ENCODE assay signal across 8 cellular contexts in the genomic region with DNA sequence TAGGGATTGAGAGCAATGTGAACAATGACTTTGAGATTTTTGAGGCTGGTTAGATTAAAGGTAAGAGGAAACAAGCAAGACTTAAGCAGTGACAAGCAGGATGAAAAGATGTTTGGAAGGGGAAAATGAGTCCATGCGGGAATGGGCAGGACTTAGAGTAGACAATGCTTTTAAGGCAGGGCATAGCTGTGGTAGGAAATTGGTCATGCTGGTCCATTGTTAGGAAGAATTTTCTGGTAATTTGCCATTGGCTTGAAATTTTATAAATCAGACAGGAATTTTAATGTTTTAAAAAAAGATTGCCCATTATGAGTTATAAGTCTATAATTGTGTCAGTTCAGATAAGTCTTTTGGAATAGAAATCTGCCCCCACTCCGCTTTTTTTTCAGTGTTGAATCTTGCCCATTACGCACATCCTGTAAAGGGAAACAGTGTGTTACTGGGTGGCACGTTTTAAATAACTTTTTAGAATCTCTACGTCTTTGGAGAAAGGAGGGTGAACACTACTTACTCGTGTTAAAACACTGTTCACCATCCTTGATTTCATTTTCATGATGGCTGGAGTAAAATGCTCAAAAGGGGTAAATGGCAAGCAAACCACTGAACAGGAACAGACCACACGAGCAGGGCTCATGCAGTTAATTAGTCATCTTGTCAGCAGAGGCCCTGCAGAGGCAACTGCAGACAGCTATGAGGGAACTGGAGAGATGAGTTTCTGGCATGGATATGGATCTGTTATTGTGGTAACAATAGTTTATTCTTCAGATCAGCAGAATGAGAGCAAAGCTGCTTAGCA. TPM values are rescaled to one million over a fixed set of nuclear protein-coding genes. Genes with fewer than 3 reads are reported as not detected.
DNase-seq lines count a peak whose midpoint lies in the region; ATAC-seq lines count a peak whose summit lies in the region.

No MANE protein-coding gene starts in this region.

- peak overlapping the region; percentile 62 to 74 for H3K27ac ChIP-seq in mucosa of rectum (ENCODE audit: low read depth in 2 of 2, low read length in 2 of 2)

- no peaks in the 10 kb centered on the region for H3K9me3 ChIP-seq in mucosa of rectum (ENCODE audit: control insufficient read depth in 2 of 2, low read length in 2 of 2)

- H3K27me3 ChIP-seq in mucosa of rectum (ENCODE audit: control insufficient read depth in 2 of 2, insufficient read depth in 2 of 2, low read length in 2 of 2) = no peaks in the 10 kb centered on the region

- peaks cover 0 to 15% of the 10 kb centered on the region in 2 donors for H3K4me1 ChIP-seq in mucosa of rectum (ENCODE audit: control insufficient read depth in 2 of 2, insufficient read depth in 2 of 2, low read length in 2 of 2)

- H3K9ac ChIP-seq in mucosa of rectum (ENCODE audit: low read depth in 1 of 2, low read length in 2 of 2) = no peak overlapping the region

- H3K36me3 ChIP-seq in mucosa of rectum (ENCODE audit: control insufficient read depth in 2 of 2, insufficient read depth in 2 of 2, low read length in 2 of 2) = no peaks in the 10 kb centered on the region

- DNase-seq in stimulated activated CD4-positive, alpha-beta T cell treated with anti-CD3 and anti-CD28 coated beads, Interleukin-15, amount 100 ng/mL, for 24 hours = peak; percentile 22
- no peak for DNase-seq in stimulated activated CD4-positive, alpha-beta T cell treated with anti-CD3 and anti-CD28 coated beads, Interleukin-2, amount 100 ng/mL, for 24 hours
- peak; percentile 84 for DNase-seq in NOMO-1 treated with DMSO at 0.1 percent for 48 hours (lab: John Stamatoyannopoulos, UW; ENCODE audit: unreplicated experiment)
- peak; percentile 97 for DNase-seq in dermis blood vessel endothelial cell
- DNase-seq in NCI-H345 treated with DMSO at 0.1 percent for 48 hours (lab: John Stamatoyannopoulos, UW; ENCODE audit: unreplicated experiment) = no peak
- no peak for DNase-seq in DMS53 treated with DMSO at 0.1 percent for 48 hours (lab: John Stamatoyannopoulos, UW; ENCODE audit: unreplicated experiment)

- no peak overlapping the region for H3K4me3 ChIP-seq in mucosa of rectum (ENCODE audit: low read length in 2 of 2)

- ATAC-seq in HG02870 (IDR thresholded peaks at IDR 0.05; ENCODE audit: unreplicated experiment) = peak; percentile 83

RNA-seq across cellular contexts. Expression of a gene that starts 25.0 kb away (rescaled TPM):
- 152 and 157 TPM in 2 replicates for total RNA-seq in dermis blood vessel endothelial cell

Comparison
In these comparisons a context has a peak if more than half of its experiments do, and no peak if none do; other contexts are left out.
1. DNase-seq: peak in stimulated activated CD4-positive, alpha-beta T cell treated with anti-CD3 and anti-CD28 coated beads, Interleukin-15, amount 100 ng/mL, for 24 hours (single experiment), NOMO-1 treated with DMSO at 0.1 percent for 48 hours (single experiment) and dermis blood vessel endothelial cell (single experiment); none in stimulated activated CD4-positive, alpha-beta T cell treated with anti-CD3 and anti-CD28 coated beads, Interleukin-2, amount 100 ng/mL, for 24 hours (0 of 2), NCI-H345 treated with DMSO at 0.1 percent for 48 hours (single experiment) and DMS53 treated with DMSO at 0.1 percent for 48 hours (single experiment).